In the genomic region with DNA sequence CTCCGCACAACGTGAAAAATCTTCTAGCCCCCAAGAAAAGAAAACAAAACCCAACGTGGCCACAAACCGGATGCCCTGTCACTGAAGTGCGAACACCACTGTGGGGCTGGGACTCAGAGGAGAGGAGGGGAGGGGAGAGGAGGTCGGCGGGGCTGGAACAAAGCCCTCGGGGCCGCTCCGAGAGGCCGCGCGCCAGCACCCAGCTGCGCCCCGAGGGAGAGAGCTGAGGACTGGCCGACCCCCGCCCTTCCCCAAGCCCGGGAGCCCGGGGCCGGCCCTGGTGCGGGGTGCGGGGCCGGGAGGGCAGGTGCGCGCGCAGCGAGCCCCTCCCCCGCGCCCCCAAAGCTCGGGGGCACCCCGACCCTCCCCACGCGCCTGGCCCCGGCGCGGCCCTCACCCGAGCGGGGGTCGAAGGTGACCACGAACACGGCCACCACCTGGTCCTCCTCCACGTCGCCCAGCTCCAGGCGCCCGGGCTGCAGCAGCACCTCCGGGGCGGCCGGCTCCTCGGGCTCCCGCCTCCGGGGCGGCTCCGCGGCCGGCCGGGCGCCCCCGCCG, we compare ENCODE assay signal across 8 cellular contexts. TPM values are rescaled to one million over a fixed set of nuclear protein-coding genes. Genes with fewer than 3 reads are reported as not detected.
A peak's percentile ranks its signal among the peaks of the same experiment; 100 is the strongest.
DNase-seq lines count a peak whose midpoint lies in the region; ATAC-seq and TF ChIP-seq lines count a peak whose summit lies in the region.

No MANE protein-coding gene starts in this region.

- ATAC-seq in HG02588 (IDR thresholded peaks at IDR 0.05; ENCODE audit: unreplicated experiment): peak; percentile 78

- H3K27ac Mint-ChIP-seq in endodermal cell: no peak overlapping the region

- H3K4me3 Mint-ChIP-seq in endodermal cell: peak overlapping the region; percentile 63

- H3K36me3 ChIP-seq in endodermal cell (ENCODE audit: control insufficient read depth, insufficient read depth, low read length) (no peaks in the 10 kb centered on the region), mucosa of stomach (ENCODE audit: control insufficient read depth, insufficient read depth, low read length) (no peaks in the 10 kb centered on the region)

- peaks cover 54% of the 10 kb centered on the region for H3K4me1 Mint-ChIP-seq in endodermal cell

- H3K4me1 ChIP-seq in endodermal cell (ENCODE audit: control insufficient read depth, insufficient read depth, low read length) (peaks cover 11% of the 10 kb centered on the region), mucosa of stomach (ENCODE audit: control insufficient read depth, insufficient read depth, low read length) (peaks cover 63% of the 10 kb centered on the region)

- H3K4me3 ChIP-seq in endodermal cell (ENCODE audit: low read length): peak overlapping the region; percentile 74
- H3K4me3 ChIP-seq in mucosa of stomach (ENCODE audit: low read length): peak overlapping the region; percentile 28

- H3K36me3 Mint-ChIP-seq in endodermal cell (ENCODE audit: low read depth): no peaks in the 10 kb centered on the region

- H3K27ac ChIP-seq in endodermal cell (ENCODE audit: low read depth, low read length): peak overlapping the region; percentile 47

- peaks cover 39% of the 10 kb centered on the region for H3K27me3 Mint-ChIP-seq in endodermal cell (ENCODE audit: insufficient read depth)

- peak; percentile 12 for DNase-seq in NCI-H2029 (lab: John Stamatoyannopoulos, UW)
- no peak for DNase-seq in NCI-H2029 treated with DMSO at 0.1 percent for 48 hours (lab: John Stamatoyannopoulos, UW)
- DNase-seq in NCI-H146 (lab: John Stamatoyannopoulos, UW): peak; percentile 79
- peak; percentile 83 for DNase-seq in activated CD8-positive, alpha-beta memory T cell treated with anti-CD3 and anti-CD28 coated beads for 24 hours
- DNase-seq in endodermal cell: peak; percentile 81
- DNase-seq in stimulated activated CD8-positive, alpha-beta memory T cell treated with anti-CD3 and anti-CD28 coated beads, Interleukin-7, amount 100 ng/mL, for 4 hours (ENCODE audit: low read depth in 2 of 2): peak; percentile 58 to 67

- H3K9me3 ChIP-seq in endodermal cell (ENCODE audit: control insufficient read depth, low read length): no peaks in the 10 kb centered on the region
- no peaks in the 10 kb centered on the region for H3K9me3 ChIP-seq in mucosa of stomach (ENCODE audit: control insufficient read depth, low read length)

- 0% methylated on average over 3 to 59 of the region's 59 CpGs for WGBS in endodermal cell (ENCODE audit: insufficient coverage in 1 of 2, insufficient read length in 1 of 2), 2 experiments

- peaks cover 32% of the 10 kb centered on the region for H3K27me3 ChIP-seq in endodermal cell (ENCODE audit: control insufficient read depth, insufficient read depth, low read length, poor library complexity, severe bottlenecking)
- no peaks in the 10 kb centered on the region for H3K27me3 ChIP-seq in mucosa of stomach (ENCODE audit: control insufficient read depth, insufficient read depth, low read length)

- no peaks in the 10 kb centered on the region for H3K9me3 Mint-ChIP-seq in endodermal cell

- H3K9ac ChIP-seq in endodermal cell (ENCODE audit: extremely low read depth, low read length, poor library complexity, severe bottlenecking) (no peak overlapping the region), mucosa of stomach (ENCODE audit: low read length) (peak overlapping the region; percentile 68)

- no peak for TF ChIP-seq CTCF in endodermal cell (conservative IDR thresholded peaks at IDR 0.05)

RNA-seq across cellular contexts. Expression of a gene that starts 0.4 kb away (rescaled TPM):
- total RNA-seq in endodermal cell: 10 to 100 TPM; 24.5 to 25.4 TPM
- polyA plus RNA-seq in endodermal cell (2013, experiment 1 of 2): 26.1 TPM
- 22.6 TPM for polyA plus RNA-seq in endodermal cell (2013, experiment 2 of 2)

RNA-seq across cellular contexts. Expression of a gene that starts 6.6 kb away (rescaled TPM):
- not detected for total RNA-seq in endodermal cell
- 0.11 TPM for polyA plus RNA-seq in endodermal cell (2013, experiment 1 of 2)
- not detected for polyA plus RNA-seq in endodermal cell (2013, experiment 2 of 2)

RNA-seq across cellular contexts. Expression of a gene that starts 36.6 kb away (rescaled TPM):
- total RNA-seq in endodermal cell: 100 to 1,000 TPM; 179 to 194 TPM
- 166 TPM for polyA plus RNA-seq in endodermal cell (2013, experiment 1 of 2)
- 154 TPM for polyA plus RNA-seq in endodermal cell (2013, experiment 2 of 2)
